ENCODE assay signal across 13 cellular contexts in genomic region chr13:99566125-99567083, GRCh38. TPM values are rescaled to one million over a fixed set of nuclear protein-coding genes. Genes with fewer than 3 reads are reported as not detected.
DNase-seq lines count a peak whose midpoint lies in the region; ATAC-seq and TF ChIP-seq lines count a peak whose summit lies in the region.
"Had no signal": no experiment of that assay in that cellular context is flagged by ENCODE, and none has a peak within 500 bp of the region (broad histone marks: within the 10 kb centered on the region; RNA-seq: fewer than 3 reads in every experiment).

No MANE protein-coding gene starts in this region.

- H3K36me3 ChIP-seq in osteoblast (ENCODE audit: insufficient read depth, low read length): no peaks in the 10 kb centered on the region

- H3K27ac ChIP-seq in CD4-positive, alpha-beta T cell (ENCODE audit: low read depth, low read length): no peak overlapping the region
- no peak overlapping the region for H3K27ac ChIP-seq in osteoblast (ENCODE audit: low read depth, low read length)
- H3K27ac ChIP-seq: C4-2B had no signal

- no peak overlapping the region for H3K4me2 ChIP-seq in osteoblast (ENCODE audit: insufficient read depth, low read length)

- CTCF ChIA-PET in CD4-positive, alpha-beta T cell (lab: Charles Lee): interaction anchor here (0.5 kb wide), 1 partner anchor 39 kb away, joined by 3 read pairs; no protein-coding TSS in a partner anchor

- POLR2A ChIA-PET in CD4-positive, alpha-beta T cell (lab: Charles Lee): no interaction called here

- no peak overlapping the region for H3K4me3 ChIP-seq in GM12865 (ENCODE audit: low read depth, low read length)
- H3K4me3 ChIP-seq in osteoblast (ENCODE audit: insufficient read depth, low read length): no peak overlapping the region

- H3K9me3 Mint-ChIP-seq in CD4-positive, alpha-beta T cell: peaks cover 2% of the 10 kb centered on the region
- H3K9me3 Mint-ChIP-seq in activated naive CD8-positive, alpha-beta T cell treated with anti-CD3 and anti-CD28 coated beads for 36 hours: peaks cover 11% of the 10 kb centered on the region
- peaks cover 0 to 22% (median 12%) of the 10 kb centered on the region in 7 donors for H3K9me3 Mint-ChIP-seq in naive B cell

- H3K4me3 Mint-ChIP-seq in CD4-positive, alpha-beta T cell: peak overlapping the region; percentile 47
- H3K4me3 Mint-ChIP-seq in activated naive CD8-positive, alpha-beta T cell treated with anti-CD3 and anti-CD28 coated beads for 36 hours: peak overlapping the region; percentile 66
- H3K4me3 Mint-ChIP-seq in naive B cell: peak overlapping the region; percentile 51 to 89 (median 72)
- H3K4me3 Mint-ChIP-seq: nephron had no signal

- no peaks in the 10 kb centered on the region for H3K4me1 ChIP-seq in osteoblast (ENCODE audit: insufficient read depth, low read length)

- no peak for TF ChIP-seq CTCF in CD4-positive, alpha-beta T cell (IDR thresholded peaks at IDR 0.05)
- TF ChIP-seq CTCF in GM12865 (IDR thresholded peaks at IDR 0.05; ENCODE audit: insufficient read depth, low read depth, low read length, missing control alignments) (no peak), osteoblast (IDR thresholded peaks at IDR 0.05; ENCODE audit: extremely low read depth, low read depth, low read length) (no peak)

- no peak for ATAC-seq in CD4-positive, alpha-beta T cell (ENCODE audit: poor library complexity)
- ATAC-seq in naive B cell (ENCODE audit: low read depth in 2 of 2) (peak; percentile 20 to 34), GM18867 (IDR thresholded peaks at IDR 0.05; ENCODE audit: unreplicated experiment) (no peak), HG03139 (IDR thresholded peaks at IDR 0.05; ENCODE audit: unreplicated experiment) (no peak)

- no peak overlapping the region for H2AFZ ChIP-seq in osteoblast (ENCODE audit: low read length)

- no peak overlapping the region for H3K27ac Mint-ChIP-seq in CD4-positive, alpha-beta T cell
- peak overlapping the region; percentile 30 for H3K27ac Mint-ChIP-seq in activated naive CD8-positive, alpha-beta T cell treated with anti-CD3 and anti-CD28 coated beads for 36 hours
- peak overlapping the region in 5 of 6 donors; percentile 52 to 88 (median 81) for H3K27ac Mint-ChIP-seq in naive B cell
- H3K27ac Mint-ChIP-seq: nephron had no signal

- H3K79me2 ChIP-seq in osteoblast (ENCODE audit: insufficient read depth, low read length): no peaks in the 10 kb centered on the region

- H3K36me3 Mint-ChIP-seq in CD4-positive, alpha-beta T cell (ENCODE audit: low read depth): peaks cover 57% of the 10 kb centered on the region
- H3K36me3 Mint-ChIP-seq in activated naive CD8-positive, alpha-beta T cell treated with anti-CD3 and anti-CD28 coated beads for 36 hours: peaks cover 19% of the 10 kb centered on the region
- H3K36me3 Mint-ChIP-seq in naive B cell: peaks cover 8 to 18% of the 10 kb centered on the region in 2 donors

- no peak for DNase-seq in CD4-positive, alpha-beta T cell
- peak; percentile 17 for DNase-seq in GM12865 (ENCODE audit: low read depth)
- no peak for DNase-seq in activated naive CD8-positive, alpha-beta T cell treated with anti-CD3 and anti-CD28 coated beads for 36 hours
- no peak for DNase-seq in naive B cell
- no peak for DNase-seq in NCI-H1092 treated with DMSO at 0.1 percent for 48 hours (lab: John Stamatoyannopoulos, UW)
- DNase-seq in osteoblast (ENCODE audit: insufficient read length, low spot score, missing footprints): no peak
- DNase-seq: glutamatergic neuron, kidney glomerular epithelial cell, NCI-H2171 had no signal

- no peaks in the 10 kb centered on the region for H4K20me1 ChIP-seq in osteoblast (ENCODE audit: insufficient read depth, low read length)

- H3K27me3 Mint-ChIP-seq in CD4-positive, alpha-beta T cell: no peaks in the 10 kb centered on the region
- no peaks in the 10 kb centered on the region for H3K27me3 Mint-ChIP-seq in activated naive CD8-positive, alpha-beta T cell treated with anti-CD3 and anti-CD28 coated beads for 36 hours
- no peaks in the 10 kb centered on the region for H3K27me3 Mint-ChIP-seq in naive B cell

- H3K27me3 ChIP-seq in CD4-positive, alpha-beta T cell (ENCODE audit: control insufficient read depth, insufficient read depth, low read length): no peaks in the 10 kb centered on the region
- H3K27me3 ChIP-seq in osteoblast (ENCODE audit: insufficient read depth, low read length): no peaks in the 10 kb centered on the region

- peaks cover 5% of the 10 kb centered on the region for H3K4me1 Mint-ChIP-seq in CD4-positive, alpha-beta T cell (ENCODE audit: low read depth)
- no peaks in the 10 kb centered on the region for H3K4me1 Mint-ChIP-seq in activated naive CD8-positive, alpha-beta T cell treated with anti-CD3 and anti-CD28 coated beads for 36 hours
- H3K4me1 Mint-ChIP-seq in naive B cell: peaks cover 5 to 13% (median 13%) of the 10 kb centered on the region in 3 donors
- H3K4me1 Mint-ChIP-seq: nephron had no signal

- peaks cover 14% of the 10 kb centered on the region for H3K9me3 ChIP-seq in CD4-positive, alpha-beta T cell (ENCODE audit: control insufficient read depth, low read length)
- H3K9me3 ChIP-seq in osteoblast (ENCODE audit: low read depth, low read length): no peaks in the 10 kb centered on the region

- intact Hi-C loops in CD4-positive, alpha-beta T cell (cut with DNase I, micrococcal nuclease): no loop called here

RNA-seq across cellular contexts. Expression of gene CLYBL, which starts 40.1 kb away (rescaled TPM):
- total RNA-seq in CD4-positive, alpha-beta T cell: 1 to 10 TPM; 4.7 to 6.4 TPM
- 1 to 10 TPM; 4.4 to 4.9 TPM for total RNA-seq in activated naive CD8-positive, alpha-beta T cell treated with anti-CD3 and anti-CD28 coated beads for 36 hours
- 10 to 100 TPM in 4 of 6 donors, 1 to 10 TPM in 2; 4.3 to 21.6 (median 10.9) TPM for polyA plus RNA-seq in naive B cell (ENCODE audit: low read depth in 6 of 6)
- total RNA-seq in osteoblast: 1.1 and 1.2 TPM in 2 replicates

Comparison
In these comparisons a context has a peak if more than half of its experiments do, and no peak if none do; other contexts are left out.
1. ATAC-seq: peak in naive B cell (2 of 2); none in CD4-positive, alpha-beta T cell (single experiment), GM18867 (single experiment) and HG03139 (single experiment).
2. Peak in every context shown above with its lines, with median percentiles within 50 percentile points of each other: H3K4me3 Mint-ChIP-seq.